1 cellular context compared by ENCODE assay signal in the genomic region with DNA sequence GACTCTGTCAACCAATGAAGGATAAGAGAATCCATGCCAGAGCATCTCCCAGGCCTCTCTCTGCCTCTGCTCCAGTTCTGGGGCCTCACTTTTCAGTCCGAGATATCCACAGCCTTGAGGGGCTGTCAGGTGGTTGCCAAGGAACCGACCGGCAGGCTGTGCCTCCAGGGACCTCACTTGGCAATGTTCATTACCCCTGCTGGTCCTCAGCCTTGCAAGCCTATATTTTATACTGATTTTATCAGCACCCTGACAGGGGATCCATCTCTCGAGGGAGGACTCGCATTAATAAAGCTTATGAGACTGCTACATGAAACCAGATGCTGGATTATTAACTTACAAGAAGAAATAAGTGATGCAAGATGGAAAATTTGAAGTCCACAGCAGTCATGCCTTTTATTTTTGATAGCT.
TF ChIP-seq lines count a peak whose summit lies in the region.

No MANE protein-coding gene starts in this region.

TF ChIP-seq in HEK293T, 16 proteins besides CTCF, POLR2A, EP300 and RAD21 (continued from another document):
- TF ChIP-seq PKNOX1 (IDR thresholded peaks at IDR 0.05) (peak; percentile 64), CTBP1 (IDR thresholded peaks at IDR 0.05; ENCODE audit: borderline replicate concordance) (no peak)
